Comparison of ENCODE assay signal across 8 cellular contexts in genomic region chr6:28895131-28895812, GRCh38. TPM values are rescaled to one million over a fixed set of nuclear protein-coding genes. Genes with fewer than 3 reads are reported as not detected.
DNase-seq lines count a peak whose midpoint lies in the region; ATAC-seq and TF ChIP-seq lines count a peak whose summit lies in the region.

No MANE protein-coding gene starts in this region.

- DNase-seq in AG08395 (ENCODE audit: low spot score): peak; percentile 94
- peak; percentile 97 for DNase-seq in NCI-H2227 treated with DMSO at 0.1 percent for 48 hours (lab: John Stamatoyannopoulos, UW)
- DNase-seq in WTC11 (ENCODE audit: low spot score): peak; percentile 92
- peak; percentile 90 for DNase-seq in central memory CD4-positive, alpha-beta T cell
- peak; percentile 98 for DNase-seq in inferior parietal cortex (ENCODE audit: extremely low spot score)
- DNase-seq in smooth muscle cell of the brain vasculature (ENCODE audit: low read depth, low spot score): peak; percentile 93

- POLR2A ChIA-PET in WTC11 (lab: Charles Lee): interaction anchor here (0.5 to 2.8 kb wide), 6 partner anchors 8 to 353 kb away, joined by 3 to 12 read pairs (median 6); partner anchors contain the start of gene TRIM27

- TF ChIP-seq CTCF in WTC11 (IDR thresholded peaks at IDR 0.05): no peak

- CTCF ChIA-PET in WTC11 (lab: Charles Lee): interaction anchor here (0.7 to 2.6 kb wide), 7 partner anchors 27 to 126 kb away, joined by 4 to 17 read pairs (median 6); no protein-coding TSS in a partner anchor

- peak overlapping the region; percentile 97 for H3K27ac Mint-ChIP-seq in WTC11

- no peaks in the 10 kb centered on the region for H3K36me3 Mint-ChIP-seq in WTC11

- H3K27me3 Mint-ChIP-seq in WTC11 (ENCODE audit: low read depth): 0 out of 2 replicates have a peak, but pooled peaks cover 2% of the 10 kb centered on the region

- no peaks in the 10 kb centered on the region for H3K9me3 Mint-ChIP-seq in WTC11

- H3K4me3 Mint-ChIP-seq in WTC11: peak overlapping the region; percentile 91

- peak; percentile 67 for ATAC-seq in GM18907 (IDR thresholded peaks at IDR 0.05; ENCODE audit: unreplicated experiment)
- peak; percentile 69 for ATAC-seq in HG03159 (IDR thresholded peaks at IDR 0.05; ENCODE audit: unreplicated experiment)
- ATAC-seq in WTC11: peak; percentile 84

- H3K4me1 Mint-ChIP-seq in WTC11: peaks cover 9% of the 10 kb centered on the region; the same call in 1 of the 2 replicates

TF ChIP-seq in WTC11, 78 proteins besides CTCF, POLR2A, EP300 and RAD21:
- TF ChIP-seq, protein P1, sequence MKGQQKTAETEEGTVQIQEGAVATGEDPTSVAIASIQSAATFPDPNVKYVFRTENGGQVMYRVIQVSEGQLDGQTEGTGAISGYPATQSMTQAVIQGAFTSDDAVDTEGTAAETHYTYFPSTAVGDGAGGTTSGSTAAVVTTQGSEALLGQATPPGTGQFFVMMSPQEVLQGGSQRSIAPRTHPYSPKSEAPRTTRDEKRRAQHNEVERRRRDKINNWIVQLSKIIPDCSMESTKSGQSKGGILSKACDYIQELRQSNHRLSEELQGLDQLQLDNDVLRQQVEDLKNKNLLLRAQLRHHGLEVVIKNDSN (CRISPR knock-in tag; IDR thresholded peaks at IDR 0.05): 0 out of 2 replicates have a peak, but pooled peaks have one; percentile 5
- TF ChIP-seq, protein P2, sequence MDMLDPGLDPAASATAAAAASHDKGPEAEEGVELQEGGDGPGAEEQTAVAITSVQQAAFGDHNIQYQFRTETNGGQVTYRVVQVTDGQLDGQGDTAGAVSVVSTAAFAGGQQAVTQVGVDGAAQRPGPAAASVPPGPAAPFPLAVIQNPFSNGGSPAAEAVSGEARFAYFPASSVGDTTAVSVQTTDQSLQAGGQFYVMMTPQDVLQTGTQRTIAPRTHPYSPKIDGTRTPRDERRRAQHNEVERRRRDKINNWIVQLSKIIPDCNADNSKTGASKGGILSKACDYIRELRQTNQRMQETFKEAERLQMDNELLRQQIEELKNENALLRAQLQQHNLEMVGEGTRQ (CRISPR knock-in tag; IDR thresholded peaks at IDR 0.05): no peak

RNA-seq across cellular contexts. Expression of gene TRIM27, which starts 28.5 kb away (rescaled TPM):
- total RNA-seq in WTC11 (2021): 65.8 to 79.8 TPM (median 68.3 TPM) in 3 replicates

Comparison
In these comparisons a context has a peak if more than half of its experiments do, and no peak if none do; other contexts are left out.
1. Peak in every context shown above with its lines: DNase-seq and ATAC-seq.